7 cellular contexts compared by ENCODE assay signal in the genomic region with DNA sequence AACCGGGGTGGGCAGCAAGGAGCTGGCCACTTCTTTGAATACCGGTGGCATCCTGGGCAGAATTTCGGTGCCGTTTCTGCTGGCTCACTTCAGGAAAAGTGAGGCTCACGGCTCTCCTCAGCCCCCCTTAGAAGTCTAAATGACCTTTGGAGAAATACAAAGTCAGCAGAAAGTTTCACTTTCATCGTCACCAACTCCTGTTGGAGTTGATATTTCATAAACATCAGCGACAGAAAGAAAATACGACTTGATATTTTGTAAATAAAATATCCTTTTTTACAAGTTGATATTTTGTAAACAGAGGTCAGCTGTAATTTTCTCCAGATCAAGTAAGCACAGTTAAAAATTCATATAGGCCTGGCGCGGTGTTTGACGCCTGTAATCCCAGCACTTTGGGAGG. TPM values are rescaled to one million over a fixed set of nuclear protein-coding genes. Genes with fewer than 3 reads are reported as not detected.
A peak's percentile ranks its signal among the peaks of the same experiment; 100 is the strongest.
DNase-seq lines count a peak whose midpoint lies in the region; ATAC-seq, FAIRE-seq and TF ChIP-seq lines count a peak whose summit lies in the region.

No MANE protein-coding gene starts in this region.

- peaks cover 78% of the 10 kb centered on the region for H3K36me3 Mint-ChIP-seq in activated naive CD8-positive, alpha-beta T cell treated with anti-CD3 and anti-CD28 coated beads, Interleukin-2, amount 10 ng/mL, durations not matched to agents 7 days and 5 days

- H3K4me1 ChIP-seq in HUES64 (ENCODE audit: insufficient read depth, low read length) = no peaks in the 10 kb centered on the region
- no peaks in the 10 kb centered on the region for H3K4me1 ChIP-seq in kidney (ENCODE audit: control insufficient read depth in 1 of 2, insufficient read depth in 1 of 2, low read depth in 1 of 2, low read length in 2 of 2)
- peaks cover 6% of the 10 kb centered on the region for H3K4me1 ChIP-seq in stomach smooth muscle (ENCODE audit: control insufficient read depth, insufficient read depth, low read length)

- no peak for DNase-seq in activated naive CD8-positive, alpha-beta T cell treated with anti-CD3 and anti-CD28 coated beads, Interleukin-2, amount 10 ng/mL, durations not matched to agents 7 days and 5 days
- no peak for DNase-seq in kidney
- DNase-seq in NCI-H2227 treated with DMSO at 0.1 percent for 48 hours (lab: John Stamatoyannopoulos, UW) = no peak

- peak overlapping the region; percentile 97 for H3K4me3 ChIP-seq in HUES64 (ENCODE audit: low read length)
- H3K4me3 ChIP-seq in kidney (ENCODE audit: low read length in 2 of 2) = peak overlapping the region; percentile 73 to 91
- peak overlapping the region; percentile 88 to 93 for H3K4me3 ChIP-seq in stomach smooth muscle (ENCODE audit: low read length in 2 of 2)

- ATAC-seq in activated naive CD8-positive, alpha-beta T cell treated with anti-CD3 and anti-CD28 coated beads, Interleukin-2, amount 10 ng/mL, durations not matched to agents 7 days and 5 days (ENCODE audit: low read depth) = no peak
- ATAC-seq in HG02870 (IDR thresholded peaks at IDR 0.05; ENCODE audit: unreplicated experiment) = no peak
- no peak for ATAC-seq in HG02884 (IDR thresholded peaks at IDR 0.05; ENCODE audit: unreplicated experiment)

- intact Hi-C loops in kidney (cut with DNase I) = no loop called here

- H3K9ac ChIP-seq in HUES64 (ENCODE audit: low read depth, low read length) = peak overlapping the region; percentile 94
- peak overlapping the region in 1 of 2 donors; percentile 68 for H3K9ac ChIP-seq in kidney (ENCODE audit: low read length in 2 of 2)
- peak overlapping the region; percentile 85 to 90 for H3K9ac ChIP-seq in stomach smooth muscle (ENCODE audit: low read length in 2 of 2)

- no peak for TF ChIP-seq CTCF in kidney (IDR thresholded peaks at IDR 0.05; ENCODE audit: borderline replicate concordance, extremely low read depth, insufficient read depth)

- H3K27ac ChIP-seq in HUES64 (ENCODE audit: low read depth, low read length) (no peak overlapping the region; the same call in 1 of the 2 replicates), kidney (ENCODE audit: low read depth in 2 of 2, low read length in 2 of 2) (peak overlapping the region in 1 of 2 donors; percentile 59), stomach smooth muscle (ENCODE audit: low read length) (peak overlapping the region; percentile 88)

- H3K27ac Mint-ChIP-seq in activated naive CD8-positive, alpha-beta T cell treated with anti-CD3 and anti-CD28 coated beads, Interleukin-2, amount 10 ng/mL, durations not matched to agents 7 days and 5 days = peak overlapping the region; percentile 86

- H3K27me3 Mint-ChIP-seq in activated naive CD8-positive, alpha-beta T cell treated with anti-CD3 and anti-CD28 coated beads, Interleukin-2, amount 10 ng/mL, durations not matched to agents 7 days and 5 days = no peaks in the 10 kb centered on the region

- POLR2A ChIA-PET in activated naive CD8-positive, alpha-beta T cell treated with anti-CD3 and anti-CD28 coated beads, Interleukin-2, amount 10 ng/mL, durations not matched to agents 7 days and 5 days (lab: Charles Lee) = interaction anchor here (0.9 to 3.1 kb wide), 10 partner anchors 8 to 272 kb away, joined by 3 to 31 read pairs (median 4); a partner anchor contains a TSS

- H3K9me3 Mint-ChIP-seq in activated naive CD8-positive, alpha-beta T cell treated with anti-CD3 and anti-CD28 coated beads, Interleukin-2, amount 10 ng/mL, durations not matched to agents 7 days and 5 days = peaks cover 29% of the 10 kb centered on the region

- H3K27me3 ChIP-seq in HUES64 (ENCODE audit: insufficient read depth, low read length) (peaks cover 5% of the 10 kb centered on the region; the same call in 1 of the 2 replicates), stomach smooth muscle (ENCODE audit: control insufficient read depth in 1 of 2, insufficient read depth in 2 of 2, low read length in 2 of 2) (no peaks in the 10 kb centered on the region)

- no peak for FAIRE-seq in kidney (lab: Jason Lieb, UNC)

- peaks cover 16% of the 10 kb centered on the region for H3K4me1 Mint-ChIP-seq in activated naive CD8-positive, alpha-beta T cell treated with anti-CD3 and anti-CD28 coated beads, Interleukin-2, amount 10 ng/mL, durations not matched to agents 7 days and 5 days

- WGBS in HUES64 = 68% methylated on average over 8 of the region's 11 CpGs

- H3K9me3 ChIP-seq in HUES64 (ENCODE audit: insufficient read depth, low read depth, low read length) (peaks cover 79% of the 10 kb centered on the region), kidney (ENCODE audit: control insufficient read depth in 1 of 2, low read length in 2 of 2) (peaks cover 12 to 59% of the 10 kb centered on the region in 2 donors), stomach smooth muscle (ENCODE audit: control insufficient read depth in 2 of 2, low read length in 2 of 2) (peaks cover 9 to 28% of the 10 kb centered on the region in 2 donors)

- peak overlapping the region; percentile 81 for H3K4me3 Mint-ChIP-seq in activated naive CD8-positive, alpha-beta T cell treated with anti-CD3 and anti-CD28 coated beads, Interleukin-2, amount 10 ng/mL, durations not matched to agents 7 days and 5 days

- H3K36me3 ChIP-seq in HUES64 (ENCODE audit: insufficient read depth, low read length) (peaks cover 42% of the 10 kb centered on the region), kidney (ENCODE audit: control insufficient read depth in 1 of 2, insufficient read depth in 2 of 2, low read length in 2 of 2) (peaks cover 14 to 28% of the 10 kb centered on the region in 2 donors), stomach smooth muscle (ENCODE audit: control insufficient read depth in 2 of 2, insufficient read depth in 2 of 2, low read length in 2 of 2) (peaks cover 12 to 25% of the 10 kb centered on the region in 2 donors)

RNA-seq across cellular contexts. Expression of a gene that starts 0.8 kb away (rescaled TPM):
- 18.2 TPM for polyA plus RNA-seq in HUES64 (2013, experiment 1 of 2)
- 15.3 TPM for polyA plus RNA-seq in HUES64 (2013, experiment 2 of 2)
- total RNA-seq in activated naive CD8-positive, alpha-beta T cell treated with anti-CD3 and anti-CD28 coated beads, Interleukin-2, amount 10 ng/mL, durations not matched to agents 7 days and 5 days = 10 to 100 TPM; 63.6 to 63.8 TPM
- total RNA-seq in kidney = 41.3 TPM
- 14.3 TPM for polyA plus RNA-seq in kidney (ENCODE audit: insufficient read depth, low read depth, low replicate concordance)

RNA-seq across cellular contexts. Expression of a gene that starts 0.8 kb away (rescaled TPM):
- polyA plus RNA-seq in HUES64 (2013, experiment 1 of 2) = 2.5 TPM
- polyA plus RNA-seq in HUES64 (2013, experiment 2 of 2) = 2.0 TPM
- 10 to 100 TPM; 10.3 to 12.1 TPM for total RNA-seq in activated naive CD8-positive, alpha-beta T cell treated with anti-CD3 and anti-CD28 coated beads, Interleukin-2, amount 10 ng/mL, durations not matched to agents 7 days and 5 days
- total RNA-seq in kidney = 7.5 TPM
- 4.2 TPM for polyA plus RNA-seq in kidney (ENCODE audit: insufficient read depth, low read depth, low replicate concordance)

RNA-seq across cellular contexts. Expression of a gene that starts 22.8 kb away (rescaled TPM):
- polyA plus RNA-seq in HUES64 (2013, experiment 1 of 2) = 21.3 TPM
- polyA plus RNA-seq in HUES64 (2013, experiment 2 of 2) = 23.7 TPM
- total RNA-seq in activated naive CD8-positive, alpha-beta T cell treated with anti-CD3 and anti-CD28 coated beads, Interleukin-2, amount 10 ng/mL, durations not matched to agents 7 days and 5 days = 10 to 100 TPM; 34.7 to 36.7 TPM
- 29.7 TPM for total RNA-seq in kidney
- polyA plus RNA-seq in kidney (ENCODE audit: insufficient read depth, low read depth, low replicate concordance) = 14.6 TPM

RNA-seq across cellular contexts. Expression of a gene that starts 49.6 kb away (rescaled TPM):
- polyA plus RNA-seq in HUES64 (2013, experiment 1 of 2) = not detected
- not detected for polyA plus RNA-seq in HUES64 (2013, experiment 2 of 2)
- not detected for total RNA-seq in activated naive CD8-positive, alpha-beta T cell treated with anti-CD3 and anti-CD28 coated beads, Interleukin-2, amount 10 ng/mL, durations not matched to agents 7 days and 5 days
- total RNA-seq in kidney = not detected
- polyA plus RNA-seq in kidney (ENCODE audit: insufficient read depth, low read depth, low replicate concordance) = not detected

RNA-seq across cellular contexts. Expression of a gene that starts 49.6 kb away (rescaled TPM):
- polyA plus RNA-seq in HUES64 (2013, experiment 1 of 2) = not detected
- not detected for polyA plus RNA-seq in HUES64 (2013, experiment 2 of 2)
- under 1 TPM; 0.23 to 0.39 TPM for total RNA-seq in activated naive CD8-positive, alpha-beta T cell treated with anti-CD3 and anti-CD28 coated beads, Interleukin-2, amount 10 ng/mL, durations not matched to agents 7 days and 5 days
- total RNA-seq in kidney = 4.1 TPM
- polyA plus RNA-seq in kidney (ENCODE audit: insufficient read depth, low read depth, low replicate concordance) = not detected
